In the genomic region with DNA sequence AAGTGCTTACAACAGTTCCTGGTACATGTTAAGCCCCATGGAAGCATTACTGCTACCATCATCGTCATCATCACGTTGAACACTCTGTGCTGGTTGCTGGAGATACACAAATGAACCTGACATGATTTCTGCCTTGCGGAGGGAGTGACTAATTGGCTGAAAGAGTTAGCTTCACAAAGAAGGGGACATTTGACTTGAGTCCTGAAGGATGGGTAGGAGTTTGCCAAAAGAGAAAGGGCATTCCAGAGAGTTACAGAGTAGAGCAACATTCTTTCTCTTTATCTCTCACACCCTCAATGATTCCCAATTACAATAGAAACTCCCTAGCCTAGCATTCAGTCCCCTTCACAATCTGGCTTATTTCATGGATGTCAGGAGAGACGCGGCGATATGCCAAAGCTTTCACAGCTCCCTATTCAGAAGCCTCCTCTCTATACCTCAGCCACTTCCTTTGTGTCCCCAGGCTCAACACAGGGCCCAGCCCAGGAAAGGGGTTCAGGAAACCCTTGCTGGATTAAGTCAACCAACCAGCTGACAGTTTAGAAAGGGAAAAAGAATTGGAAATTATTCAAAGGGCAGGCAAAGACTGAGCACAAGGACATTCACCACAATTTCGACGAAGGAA, we compare ENCODE assay signal across 31 cellular contexts. TPM values are rescaled to one million over a fixed set of nuclear protein-coding genes. Genes with fewer than 3 reads are reported as not detected.
DNase-seq lines count a peak whose midpoint lies in the region; ATAC-seq and TF ChIP-seq lines count a peak whose summit lies in the region.
"Had no signal": no experiment of that assay in that cellular context is flagged by ENCODE, and none has a peak within 500 bp of the region (broad histone marks: within the 10 kb centered on the region; RNA-seq: fewer than 3 reads in every experiment).

No MANE protein-coding gene starts in this region.

- H2BK12ac ChIP-seq in neuronal stem cell (ENCODE audit: low read length): no peak overlapping the region

- H3K27me3 ChIP-seq in GM23338 (ENCODE audit: insufficient read depth): no peaks in the 10 kb centered on the region
- H3K27me3 ChIP-seq in MM.1S (replicated peaks; ENCODE audit: insufficient read depth, low read length): no peaks in the 10 kb centered on the region
- peaks cover 59% of the 10 kb centered on the region for H3K27me3 ChIP-seq in endodermal cell (ENCODE audit: control insufficient read depth, insufficient read depth, low read length, poor library complexity, severe bottlenecking)
- H3K27me3 ChIP-seq in neuronal stem cell (ENCODE audit: control insufficient read depth in 3 of 3, insufficient read depth in 3 of 3, low read depth in 1 of 3, low read length in 3 of 3): peaks cover 0 to 9% (median 0%) of the 10 kb centered on the region in 3 experiments
- H3K27me3 ChIP-seq: BE2C, left lung, SJSA1, testis had no signal

- no peak overlapping the region for H3K4ac ChIP-seq in neuronal stem cell (ENCODE audit: low read length)

- H3K9me2 ChIP-seq in GM23338 (ENCODE audit: insufficient read depth): no peaks in the 10 kb centered on the region
- no peaks in the 10 kb centered on the region for H3K9me2 ChIP-seq in MM.1S (replicated peaks; ENCODE audit: insufficient read depth, low read length)

- H3F3A ChIP-seq in GM23338 (replicated peaks; ENCODE audit: low read depth) (no peaks in the 10 kb centered on the region), MM.1S (ENCODE audit: insufficient read depth, low read length) (no peaks in the 10 kb centered on the region)

- no peak overlapping the region for H3K27ac Mint-ChIP-seq in GM23338
- no peak overlapping the region for H3K27ac Mint-ChIP-seq in endodermal cell
- H3K27ac Mint-ChIP-seq: activated naive CD8-positive, alpha-beta T cell treated with anti-CD3 and anti-CD28 coated beads for 36 hours; activated T-cell treated with anti-CD3 and anti-CD28 coated beads, Interleukin-2, amount 50 U/mL, for 24 hours; CD8-positive, alpha-beta T cell; mesothelial cell of epicardium had no signal

- peak overlapping the region; percentile 1 for H3K18ac ChIP-seq in neuronal stem cell (ENCODE audit: low read length)

- H3K4me1 ChIP-seq in GM23338 (ENCODE audit: insufficient read depth) (peaks cover 9% of the 10 kb centered on the region), MM.1S (ENCODE audit: low read length) (no peaks in the 10 kb centered on the region), endodermal cell (ENCODE audit: control insufficient read depth, insufficient read depth, low read length) (peaks cover 15% of the 10 kb centered on the region), neuronal stem cell (ENCODE audit: control insufficient read depth in 2 of 2, insufficient read depth in 1 of 2, low read depth in 1 of 2, low read length in 2 of 2) (peaks cover 2 to 21% of the 10 kb centered on the region in 2 donors)
- H3K4me1 ChIP-seq: HAP-1 had no signal

- H3K36me3 Mint-ChIP-seq in GM23338 (ENCODE audit: low read depth): no peaks in the 10 kb centered on the region
- H3K36me3 Mint-ChIP-seq in endodermal cell (ENCODE audit: low read depth): no peaks in the 10 kb centered on the region
- H3K36me3 Mint-ChIP-seq: activated naive CD8-positive, alpha-beta T cell treated with anti-CD3 and anti-CD28 coated beads for 36 hours; CD8-positive, alpha-beta T cell; mesothelial cell of epicardium had no signal

- H3K9me3 Mint-ChIP-seq in GM23338 (no peaks in the 10 kb centered on the region), endodermal cell (no peaks in the 10 kb centered on the region)
- H3K9me3 Mint-ChIP-seq: activated naive CD8-positive, alpha-beta T cell treated with anti-CD3 and anti-CD28 coated beads for 36 hours; activated T-cell treated with anti-CD3 and anti-CD28 coated beads, Interleukin-2, amount 50 U/mL, for 24 hours; CD8-positive, alpha-beta T cell; mesothelial cell of epicardium had no signal

- 78 to 84% methylated on average over 4 to 8 of the region's 8 CpGs for WGBS in endodermal cell (ENCODE audit: insufficient coverage in 1 of 2, insufficient read length in 1 of 2), 2 experiments
- WGBS in neuronal stem cell (ENCODE audit: extremely low coverage in 2 of 2, insufficient read length in 2 of 2, insufficient replicate concordance in 1 of 2), 2 donors: no CpG with 5 or more reads among the region's 8 CpGs

- H3K4me1 Mint-ChIP-seq in GM23338 (peaks cover 8% of the 10 kb centered on the region; the same call in 2 of the 3 replicates), endodermal cell (peaks cover 45% of the 10 kb centered on the region)

- H2AFZ ChIP-seq in GM23338 (no peak overlapping the region), MM.1S (ENCODE audit: low read length) (0 out of 2 replicates have a peak overlapping the region, but pooled peaks have one; percentile 15), neuronal stem cell (ENCODE audit: low read length) (peak overlapping the region; percentile 62)

- no peak overlapping the region for H3K23ac ChIP-seq in neuronal stem cell (ENCODE audit: low read depth, low read length, poor library complexity)

- no peak overlapping the region for H4K91ac ChIP-seq in neuronal stem cell (ENCODE audit: low read depth, low read length, poor library complexity)

- no peak overlapping the region for H3K14ac ChIP-seq in neuronal stem cell (ENCODE audit: low read length)

- H3K9me3 ChIP-seq in MM.1S (replicated peaks; ENCODE audit: insufficient read depth, low read length) (no peaks in the 10 kb centered on the region), endodermal cell (ENCODE audit: control insufficient read depth, low read length) (peaks cover 17% of the 10 kb centered on the region), neuronal stem cell (replicated peaks in 1 of 2; ENCODE audit: control insufficient read depth in 2 of 2, insufficient read depth in 1 of 2, low read depth in 1 of 2, low read length in 2 of 2) (peaks cover 21 to 23% of the 10 kb centered on the region in 2 donors)
- H3K9me3 ChIP-seq: BE2C, HAP-1, left lung, testis had no signal

- H3K27ac ChIP-seq in GM23338 (ENCODE audit: low read depth): no peak overlapping the region
- no peak overlapping the region for H3K27ac ChIP-seq in MM.1S (ENCODE audit: low read length)
- peak overlapping the region; percentile 19 for H3K27ac ChIP-seq in endodermal cell (ENCODE audit: low read depth, low read length)
- H3K27ac ChIP-seq in neuronal stem cell (replicated peaks; ENCODE audit: low read length): peak overlapping the region; percentile 69
- H3K27ac ChIP-seq: left lung, RWPE1, SJSA1, skin epidermis, testis had no signal

- no peak overlapping the region for H2BK120ac ChIP-seq in neuronal stem cell (ENCODE audit: low read depth, low read length)

- DNase-seq in GM23338 (ENCODE audit: low spot score) (no peak), MM.1S (no peak), endodermal cell (no peak), neuronal stem cell (ENCODE audit: low spot score) (peak; percentile 45), H4 (ENCODE audit: low spot score) (no peak), superior temporal gyrus (ENCODE audit: extremely low spot score) (no peak), NCI-H226 (no peak)
- DNase-seq: ACHN; activated effector memory CD4-positive, alpha-beta T cell treated with anti-CD3 and anti-CD28 coated beads, Interleukin-2, amount 50 U/mL, for 16 hours; activated naive CD8-positive, alpha-beta T cell treated with anti-CD3 and anti-CD28 coated beads for 36 hours; activated T-cell treated with anti-CD3 and anti-CD28 coated beads, Interleukin-2, amount 50 U/mL, for 24 hours; anterior cingulate cortex; BE2C; CD8-positive, alpha-beta T cell; DMS 273 treated with DMSO at 0.1 percent for 48 hours; EL; Karpas-422; left lung; NCI-H146; NCI-H748 treated with DMSO at 0.1 percent for 48 hours; stimulated activated naive CD4-positive, alpha-beta T cell; testis had no signal

- no peak for TF ChIP-seq CTCF in GM23338 (conservative IDR thresholded peaks at IDR 0.05; ENCODE audit: low read depth in 2 of 2)
- no peak for TF ChIP-seq CTCF in MM.1S (IDR thresholded peaks at IDR 0.05; ENCODE audit: low read length)
- no peak for TF ChIP-seq CTCF in endodermal cell (conservative IDR thresholded peaks at IDR 0.05)

- H2BK15ac ChIP-seq in neuronal stem cell (ENCODE audit: low read length): no peak overlapping the region

- ATAC-seq in GM23338 (peak; percentile 22; the same call in 2 of the 3 replicates), GM21515 (IDR thresholded peaks at IDR 0.05; ENCODE audit: unreplicated experiment) (no peak)
- ATAC-seq: CD8-positive, alpha-beta T cell; left lung had no signal

- H3K4me3 Mint-ChIP-seq in GM23338 (no peak overlapping the region), endodermal cell (no peak overlapping the region)
- H3K4me3 Mint-ChIP-seq: activated naive CD8-positive, alpha-beta T cell treated with anti-CD3 and anti-CD28 coated beads for 36 hours; activated T-cell treated with anti-CD3 and anti-CD28 coated beads, Interleukin-2, amount 50 U/mL, for 24 hours; CD8-positive, alpha-beta T cell; mesothelial cell of epicardium had no signal

- H3K4me3 ChIP-seq in GM23338: no peak overlapping the region
- no peak overlapping the region for H3K4me3 ChIP-seq in MM.1S (ENCODE audit: low read length)
- H3K4me3 ChIP-seq in endodermal cell (ENCODE audit: low read length): no peak overlapping the region
- no peak overlapping the region for H3K4me3 ChIP-seq in neuronal stem cell (ENCODE audit: low read length in 2 of 2)
- H3K4me3 ChIP-seq: HAP-1, left lung, SJSA1, skin epidermis, testis had no signal

- H4K20me1 ChIP-seq in GM23338 (replicated peaks; ENCODE audit: insufficient read depth) (no peaks in the 10 kb centered on the region), MM.1S (ENCODE audit: insufficient read depth, low read length) (no peaks in the 10 kb centered on the region)

- H3K4me2 ChIP-seq in GM23338 (no peak overlapping the region), MM.1S (ENCODE audit: low read depth, low read length) (no peak overlapping the region), neuronal stem cell (ENCODE audit: insufficient read depth, low read length, poor library complexity, severe bottlenecking) (no peak overlapping the region)

- peaks cover 3% of the 10 kb centered on the region for H3K79me1 ChIP-seq in neuronal stem cell (ENCODE audit: low read depth, low read length)

- H2AK5ac ChIP-seq in neuronal stem cell (ENCODE audit: low read depth, low read length): no peak overlapping the region

- no peaks in the 10 kb centered on the region for H3K36me3 ChIP-seq in GM23338 (ENCODE audit: insufficient read depth)
- H3K36me3 ChIP-seq in MM.1S (replicated peaks; ENCODE audit: insufficient read depth, low read length): no peaks in the 10 kb centered on the region
- no peaks in the 10 kb centered on the region for H3K36me3 ChIP-seq in endodermal cell (ENCODE audit: control insufficient read depth, insufficient read depth, low read length)
- H3K36me3 ChIP-seq in neuronal stem cell (replicated peaks in 1 of 2; ENCODE audit: control insufficient read depth in 2 of 2, insufficient read depth in 2 of 2, low read length in 2 of 2): peaks cover 0 to 4% of the 10 kb centered on the region in 2 donors
- H3K36me3 ChIP-seq: BE2C, HAP-1, left lung had no signal

- H3K27me3 Mint-ChIP-seq in GM23338 (ENCODE audit: insufficient read depth, low read depth, poor library complexity) (peaks cover 9% of the 10 kb centered on the region), endodermal cell (ENCODE audit: insufficient read depth) (peaks cover 42% of the 10 kb centered on the region)
- H3K27me3 Mint-ChIP-seq: activated naive CD8-positive, alpha-beta T cell treated with anti-CD3 and anti-CD28 coated beads for 36 hours had no signal

- H3K79me2 ChIP-seq in GM23338 (replicated peaks; ENCODE audit: insufficient read depth) (no peaks in the 10 kb centered on the region), MM.1S (ENCODE audit: low read length) (no peaks in the 10 kb centered on the region)

- no peak overlapping the region for H4K8ac ChIP-seq in neuronal stem cell (ENCODE audit: low read depth, low read length)

- H3K9ac ChIP-seq in MM.1S (ENCODE audit: low read length) (no peak overlapping the region), endodermal cell (ENCODE audit: extremely low read depth, low read length, poor library complexity, severe bottlenecking) (no peak overlapping the region), neuronal stem cell (ENCODE audit: low read depth, low read length, poor library complexity) (no peak overlapping the region)

- H2BK5ac ChIP-seq in neuronal stem cell (ENCODE audit: low read length): no peak overlapping the region

RNA-seq across cellular contexts. Expression of a gene that starts 38.0 kb away (rescaled TPM):
- total RNA-seq in GM23338 (2014; rRNA removed; shearing (Covaris generic)): not detected in 2 replicates
- not detected in 2 replicates for polyA plus RNA-seq in GM23338 (2016; fragmentation: Nextera tagmentation; extraction: Ambion mirVana)
- total RNA-seq in endodermal cell: 1 to 10 TPM; 1.7 to 2.3 TPM
- polyA plus RNA-seq in endodermal cell (2013, experiment 1 of 2): not detected
- polyA plus RNA-seq in endodermal cell (2013, experiment 2 of 2): 0.12 TPM
- polyA plus RNA-seq in neuronal stem cell (2013, experiment 1 of 2): not detected
- polyA plus RNA-seq in neuronal stem cell (2013, experiment 2 of 2): not detected
- 0.60 and 2.4 TPM in 2 replicates for total RNA-seq in H4 (2014; rRNA removed; shearing (Covaris generic))
- total RNA-seq: activated naive CD8-positive, alpha-beta T cell treated with anti-CD3 and anti-CD28 coated beads for 36 hours; bronchial epithelial cell; CD8-positive, alpha-beta T cell; mesothelial cell of epicardium; renal cortical epithelial cell; T-helper 1 cell treated with Interleukin-12 subunit alpha and Interleukin-12 subunit beta and Interleukin-4 antibody, amounts not matched to agents 30 ng/mL and 1 ng/mL, for 36 hours had no signal

RNA-seq across cellular contexts. Expression of a gene that starts 42.4 kb away (rescaled TPM):
- total RNA-seq in GM23338 (2014; rRNA removed; shearing (Covaris generic)): 0.24 and 1.0 TPM in 2 replicates
- polyA plus RNA-seq in GM23338 (2016; fragmentation: Nextera tagmentation; extraction: Ambion mirVana): 0.16 TPM in 1 of 2 replicates, not detected in the other
- total RNA-seq in endodermal cell: 1 to 10 TPM; 3.0 to 3.6 TPM
- polyA plus RNA-seq in endodermal cell (2013, experiment 1 of 2): 0.53 TPM
- polyA plus RNA-seq in endodermal cell (2013, experiment 2 of 2): 0.70 TPM
- polyA plus RNA-seq in neuronal stem cell (2013, experiment 1 of 2): 0.20 TPM
- polyA plus RNA-seq in neuronal stem cell (2013, experiment 2 of 2): 0.19 TPM
- total RNA-seq in H4 (2014; rRNA removed; shearing (Covaris generic)): 0.10 TPM in 1 of 2 replicates, not detected in the other
- total RNA-seq: activated naive CD8-positive, alpha-beta T cell treated with anti-CD3 and anti-CD28 coated beads for 36 hours; CD8-positive, alpha-beta T cell; T-helper 1 cell treated with Interleukin-12 subunit alpha and Interleukin-12 subunit beta and Interleukin-4 antibody, amounts not matched to agents 30 ng/mL and 1 ng/mL, for 36 hours had no signal

Comparison
In these comparisons a context has a peak if more than half of its experiments do, and no peak if none do; other contexts are left out.
1. H3K27ac ChIP-seq: peak in endodermal cell (single experiment) and neuronal stem cell (single experiment); none in GM23338 (single experiment) and MM.1S (single experiment).